25 cellular contexts compared by ENCODE assay signal in the genomic region with DNA sequence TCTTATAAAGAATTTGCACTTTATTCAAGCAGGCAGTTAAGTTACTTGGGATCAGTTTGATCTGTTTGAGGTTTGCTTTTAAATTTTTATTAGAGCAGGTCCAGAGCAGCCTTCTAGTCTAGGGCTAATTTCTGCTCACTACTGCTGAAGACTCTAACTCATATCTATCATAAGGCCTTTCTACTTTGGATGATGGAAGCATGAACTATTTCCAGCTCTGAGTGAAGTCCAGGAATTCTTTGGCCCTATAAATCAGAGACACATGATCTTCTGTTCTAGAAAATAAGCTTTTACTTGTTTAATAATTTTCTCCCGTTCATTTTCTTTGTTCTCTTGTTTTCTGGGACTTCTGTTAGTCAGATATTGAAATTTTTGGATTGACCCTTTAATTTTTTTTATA. TPM values are rescaled to one million over a fixed set of nuclear protein-coding genes. Genes with fewer than 3 reads are reported as not detected.
DNase-seq lines count a peak whose midpoint lies in the region; ATAC-seq and TF ChIP-seq lines count a peak whose summit lies in the region.
"Had no signal": no experiment of that assay in that cellular context is flagged by ENCODE, and none has a peak within 500 bp of the region (broad histone marks: within the 10 kb centered on the region; RNA-seq: fewer than 3 reads in every experiment).

No MANE protein-coding gene starts in this region.

- TF ChIP-seq POLR2A in transverse colon (IDR thresholded peaks at IDR 0.05): no peak

- ATAC-seq in T-helper 17 cell (no peak), HG03565 (IDR thresholded peaks at IDR 0.05; ENCODE audit: unreplicated experiment) (no peak)

- in situ Hi-C loops in transverse colon (cut with MboI; ENCODE audit: low pct_ligation_motif_present in 1 of 4, low pct_unique_long_range_greater_than_20kb in 1 of 4, low sequenced_read_pairs in 3 of 4): no loop called here

- intact Hi-C loops in transverse colon (cut with DNase I; ENCODE audit: low total_unique reads): no loop called here

- no peak for TF ChIP-seq CTCF in transverse colon (IDR thresholded peaks at IDR 0.05)

- H3K9me3 ChIP-seq in T-helper 17 cell (ENCODE audit: control insufficient read depth, low read length, poor library complexity, severe bottlenecking) (no peaks in the 10 kb centered on the region), muscle layer of duodenum (ENCODE audit: control insufficient read depth in 1 of 2, low read length in 2 of 2) (no peaks in the 10 kb centered on the region), transverse colon (no peaks in the 10 kb centered on the region)
- H3K9me3 ChIP-seq: breast epithelium, MG63, neutrophil had no signal

- H3K4me1 ChIP-seq in muscle layer of duodenum (ENCODE audit: control insufficient read depth in 1 of 2, insufficient read depth in 2 of 2, low read length in 2 of 2): peaks cover 8 to 19% of the 10 kb centered on the region in 2 donors
- H3K4me1 ChIP-seq in transverse colon: peaks cover 0 to 22% (median 3%) of the 10 kb centered on the region in 4 donors
- H3K4me1 ChIP-seq: breast epithelium had no signal

- no peak for TF ChIP-seq EP300 in transverse colon (IDR thresholded peaks at IDR 0.05; ENCODE audit: low read depth)

- WGBS in transverse colon (ENCODE audit: low coverage in 1 of 2), 2 donors: 67 to 76% methylated on average over 1 of the region's 1 CpG

- H3K27ac ChIP-seq in muscle layer of duodenum (ENCODE audit: low read length): peak overlapping the region; percentile 19
- H3K27ac ChIP-seq in transverse colon: peak overlapping the region; percentile 45 to 71 (median 59)
- H3K27ac ChIP-seq: breast epithelium had no signal

- no peaks in the 10 kb centered on the region for H3K36me3 ChIP-seq in muscle layer of duodenum (ENCODE audit: control insufficient read depth in 1 of 2, insufficient read depth in 2 of 2, low read length in 2 of 2)
- H3K36me3 ChIP-seq in transverse colon: no peaks in the 10 kb centered on the region
- H3K36me3 ChIP-seq: breast epithelium, MG63 had no signal

- H3K27me3 Mint-ChIP-seq in T-helper 17 cell: no peaks in the 10 kb centered on the region
- H3K27me3 Mint-ChIP-seq: activated B cell treated with CpG ODN at 0.5 μM for 24 hours; CD4-positive, alpha-beta T cell had no signal

- H3K4me1 Mint-ChIP-seq in T-helper 17 cell: peaks cover 29% of the 10 kb centered on the region
- H3K4me1 Mint-ChIP-seq: H9 had no signal

- H3K4me3 ChIP-seq in muscle layer of duodenum (ENCODE audit: low read depth in 1 of 2, low read length in 2 of 2): no peak overlapping the region
- no peak overlapping the region for H3K4me3 ChIP-seq in transverse colon
- H3K4me3 ChIP-seq: breast epithelium, lung, MG63 had no signal

- no peaks in the 10 kb centered on the region for H3K27me3 ChIP-seq in muscle layer of duodenum (ENCODE audit: low read depth, low read length)
- no peaks in the 10 kb centered on the region for H3K27me3 ChIP-seq in transverse colon
- H3K27me3 ChIP-seq: breast epithelium, MG63, neutrophil had no signal

- peak overlapping the region; percentile 53 for H3K27ac Mint-ChIP-seq in T-helper 17 cell
- H3K27ac Mint-ChIP-seq: activated B cell treated with CpG ODN at 0.5 μM for 24 hours; CD4-positive, alpha-beta T cell had no signal

- H3K36me3 Mint-ChIP-seq in T-helper 17 cell (ENCODE audit: low read depth): peaks cover 11% of the 10 kb centered on the region

- no peak overlapping the region for H3K4me3 Mint-ChIP-seq in T-helper 17 cell
- H3K4me3 Mint-ChIP-seq: activated B cell treated with CpG ODN at 0.5 μM for 24 hours; CD4-positive, alpha-beta T cell; H9 had no signal

- DNase-seq in T-helper 17 cell (no peak), foreskin melanocyte (peak; percentile 79), transverse colon (no peak), amniotic stem cell (lab: John Stamatoyannopoulos, UW) (no peak), GM19240 (ENCODE audit: insufficient read length, low spot score) (no peak)
- DNase-seq: activated B cell treated with CpG ODN at 0.5 μM for 24 hours; activated CD4-positive, alpha-beta T cell treated with anti-CD3 and anti-CD28 coated beads, Interleukin-2, amount 50 U/mL, for 48 hours; activated CD8-positive, alpha-beta memory T cell treated with anti-CD3 and anti-CD28 coated beads, Interleukin-2, amount 50 U/mL, for 48 hours; activated effector memory CD4-positive, alpha-beta T cell treated with Interleukin-2 at 50 U/mL for 16 hours; CD4-positive, alpha-beta T cell; cortex of kidney; DMS 273 treated with DMSO at 0.1 percent for 48 hours; H9; hypothalamus; NCI-H1417 treated with DMSO at 0.1 percent for 48 hours; NCI-H524 treated with DMSO at 0.1 percent for 48 hours; retina; stimulated activated CD8-positive, alpha-beta memory T cell treated with anti-CD3 and anti-CD28 coated beads, Interleukin-4, amount 100 ng/mL, for 48 hours; substantia nigra had no signal

RNA-seq across cellular contexts. Expression of gene NIBAN1, which starts 14.7 kb away (rescaled TPM):
- 10 to 100 TPM; 61.3 to 65.7 TPM for total RNA-seq in T-helper 17 cell
- 10 to 100 TPM; 22.7 to 38.7 (median 31.7) TPM for total RNA-seq in transverse colon
